ENCODE assay signal across 8 cellular contexts in the genomic region with DNA sequence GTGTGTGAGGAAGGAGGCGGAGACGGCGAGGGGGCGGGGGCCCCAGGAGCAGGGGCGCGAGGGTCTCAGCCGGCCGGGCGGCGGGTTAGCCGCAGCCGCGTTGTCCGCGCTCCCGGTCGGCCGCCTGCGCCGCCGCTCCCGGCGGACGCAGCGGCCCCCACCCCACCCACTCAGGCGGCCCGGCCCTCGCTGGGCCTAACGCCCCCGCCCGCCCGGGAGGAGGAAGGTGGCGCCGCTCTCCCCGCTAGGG. TPM values are rescaled to one million over a fixed set of nuclear protein-coding genes. Genes with fewer than 3 reads are reported as not detected.
DNase-seq lines count a peak whose midpoint lies in the region; ATAC-seq and TF ChIP-seq lines count a peak whose summit lies in the region.

TSS of gene FCHSD2 (minus strand) at position 191 of the 250 bp plus-strand sequence. CDS start 441 bp downstream, outside the sequence.

- peak within 1 kb of the TSS; percentile 89 for H3K27ac ChIP-seq in Panc1 (ENCODE audit: low read length)
- H3K27ac ChIP-seq in neural cell (ENCODE audit: low read length): peak within 1 kb of the TSS; percentile 94

- no peak for TF ChIP-seq EP300 in neural cell (conservative IDR thresholded peaks at IDR 0.05; ENCODE audit: poor library complexity, severe bottlenecking)

- in situ Hi-C loops in Panc1 (cut with HindIII; ENCODE audit: low pct_unique_long_range_greater_than_20kb, low sequenced_read_pairs): no loop called here

- H3K36me3 ChIP-seq in Panc1 (ENCODE audit: control insufficient read depth, insufficient read depth, low read length): no peaks in the 10 kb centered on the region
- no peaks in the 10 kb centered on the region for H3K36me3 ChIP-seq in neural cell (ENCODE audit: insufficient read depth, low read length)

- intact Hi-C loops in Panc1 (cut with micrococcal nuclease; ENCODE audit: unreplicated experiment): no loop called here

- TF ChIP-seq RAD21 in neural cell (conservative IDR thresholded peaks at IDR 0.05): no peak

- peaks cover 3% of the 10 kb centered on the region for H3F3A ChIP-seq in neural cell (ENCODE audit: insufficient read depth, low read length, poor library complexity, severe bottlenecking)

- peak; percentile 40 for TF ChIP-seq POLR2A in GM10847 (IDR thresholded peaks at IDR 0.05; ENCODE audit: extremely low read depth, insufficient read length)

- H3K9me2 ChIP-seq in neural cell (ENCODE audit: insufficient read depth, low read length): no peaks in the 10 kb centered on the region

- peak within 1 kb of the TSS; percentile 67 for H3K4me2 ChIP-seq in neural cell (ENCODE audit: low read length)

- DNase-seq in Panc1 (ENCODE audit: low read depth, low spot score) (no peak), epithelial cell of proximal tubule (ENCODE audit: low read depth) (no peak), SK-N-DZ (ENCODE audit: low spot score) (no peak), DMS114 treated with DMSO at 0.1 percent for 48 hours (lab: John Stamatoyannopoulos, UW; ENCODE audit: unreplicated experiment) (no peak), NCI-H446 treated with DMSO at 0.1 percent for 48 hours (lab: John Stamatoyannopoulos, UW) (no peak)

- TF ChIP-seq CTCF in Panc1 (IDR thresholded peaks at IDR 0.05) (no peak), epithelial cell of proximal tubule (conservative IDR thresholded peaks at IDR 0.05; ENCODE audit: low read depth, low read length) (no peak), neural cell (IDR thresholded peaks at IDR 0.05; ENCODE audit: poor library complexity, severe bottlenecking) (no peak)

- no peaks in the 10 kb centered on the region for H3K27me3 ChIP-seq in Panc1 (ENCODE audit: control insufficient read depth, insufficient read depth, low read length)
- no peaks in the 10 kb centered on the region for H3K27me3 ChIP-seq in neural cell (ENCODE audit: insufficient read depth, low read depth, low read length)

- H3K4me3 ChIP-seq in Panc1 (ENCODE audit: low read depth in 2 of 2, low read length in 2 of 2): peak within 1 kb of the TSS; percentile 72 to 94
- peak within 1 kb of the TSS; percentile 97 for H3K4me3 ChIP-seq in epithelial cell of proximal tubule (ENCODE audit: low read depth, low read length)
- H3K4me3 ChIP-seq in neural cell (ENCODE audit: low read length): peak within 1 kb of the TSS; percentile 97

- CTCF ChIA-PET in Panc1 (lab: Charles Lee): interaction anchor here (0.6 to 1.0 kb wide), 9 partner anchors 22 to 1182 kb away, joined by 3 to 7 read pairs (median 6); partner anchors contain the start of gene STARD10

- POLR2A ChIA-PET in Panc1 (lab: Charles Lee): interaction anchor here (0.8 kb wide), 1 partner anchor 14 kb away, joined by 8 read pairs; no protein-coding TSS in a partner anchor

- peak within 1 kb of the TSS; percentile 95 for H3K9ac ChIP-seq in neural cell (ENCODE audit: low read length)

- H3K4me1 ChIP-seq in Panc1 (ENCODE audit: control insufficient read depth, insufficient read depth, low read length): peaks cover 19% of the 10 kb centered on the region

- BruUV-seq in Panc1 (replicated peaks; lab: Mats Ljungman, UMichigan): no TSS peak

- H2AFZ ChIP-seq in neural cell (ENCODE audit: low read depth, low read length): peak within 1 kb of the TSS; percentile 96

- H3K79me2 ChIP-seq in neural cell (replicated peaks; ENCODE audit: insufficient read depth, low read length): peaks cover 43% of the 10 kb centered on the region

- ATAC-seq in Panc1 (no peak), HG02938 (IDR thresholded peaks at IDR 0.05; ENCODE audit: unreplicated experiment) (no peak)

- H3K9me3 ChIP-seq in Panc1 (ENCODE audit: control insufficient read depth, insufficient read depth, low read depth, low read length) (no peaks in the 10 kb centered on the region), neural cell (ENCODE audit: low read length) (no peaks in the 10 kb centered on the region)

- no peaks in the 10 kb centered on the region for H4K20me1 ChIP-seq in neural cell (ENCODE audit: insufficient read depth)

TF ChIP-seq in neural cell, 6 proteins besides CTCF, POLR2A, EP300 and RAD21:
- TF ChIP-seq TAF1 (IDR thresholded peaks at IDR 0.05; ENCODE audit: low read depth) (no peak), POLR2AphosphoS5 (IDR thresholded peaks at IDR 0.05) (peak; percentile 66)

RNA-seq across cellular contexts. Expression of gene FCHSD2, which starts in this region (rescaled TPM):
- total RNA-seq in Panc1 (2021; ENCODE audit: unreplicated experiment) (31.8 TPM), epithelial cell of proximal tubule (6.0 and 8.8 TPM in 2 replicates)
- 13.9 TPM for polyA plus RNA-seq in Panc1 (2012; ENCODE audit: insufficient read length)
- polyA plus RNA-seq in neural cell: 40.8 and 44.0 TPM in 2 replicates
- 47.7 and 53.1 TPM in 2 replicates for polyA minus RNA-seq in neural cell
- polyA plus RNA-seq in SK-N-DZ (2014; cell fraction: cytosol; rRNA removed): 13.4 and 15.5 TPM in 2 replicates
- 13.3 and 25.8 TPM in 2 replicates for polyA plus RNA-seq in SK-N-DZ (2014; cell fraction: nucleus; rRNA removed)
